Comparison of ENCODE assay signal across 23 cellular contexts in genomic region chr9:124725068-124725452, GRCh38. TPM values are rescaled to one million over a fixed set of nuclear protein-coding genes. Genes with fewer than 3 reads are reported as not detected.
DNase-seq lines count a peak whose midpoint lies in the region; ATAC-seq, FAIRE-seq and TF ChIP-seq lines count a peak whose summit lies in the region.
"Had no signal": no experiment of that assay in that cellular context is flagged by ENCODE, and none has a peak within 500 bp of the region (broad histone marks: within the 10 kb centered on the region; RNA-seq: fewer than 3 reads in every experiment).

No MANE protein-coding gene starts in this region.

- POLR2A ChIA-PET in HEK293 (lab: Yijun Ruan, JAX) = no interaction called here

- TF ChIP-seq CTCF in HEK293 (tag by site-specific recombination; IDR thresholded peaks at IDR 0.05) = no peak

- H3K4me1 ChIP-seq in HEK293 (ENCODE audit: control insufficient read depth, insufficient read depth, low read length) (peaks cover 19% of the 10 kb centered on the region), adipocyte (ENCODE audit: control insufficient read depth, insufficient read depth, low read length) (peaks cover 29% of the 10 kb centered on the region), small intestine (ENCODE audit: control insufficient read depth in 2 of 2, insufficient read depth in 1 of 2, low read depth in 1 of 2, low read length in 1 of 2) (peaks cover 6 to 7% of the 10 kb centered on the region in 2 donors)
- H3K4me1 ChIP-seq: ascending aorta, uterus had no signal

- no peaks in the 10 kb centered on the region for H3K27me3 ChIP-seq in adipocyte (replicated peaks; ENCODE audit: control insufficient read depth, insufficient read depth, low read length)
- no peaks in the 10 kb centered on the region for H3K27me3 ChIP-seq in small intestine (ENCODE audit: control insufficient read depth in 2 of 2, insufficient read depth in 2 of 2, low read length in 2 of 2)
- H3K27me3 ChIP-seq: ascending aorta, sigmoid colon, uterus had no signal

- WGBS in small intestine, 3 donors = 18 to 41% (median 39%) methylated on average over 5 of the region's 5 CpGs

- no peaks in the 10 kb centered on the region for H3K36me3 ChIP-seq in HEK293 (ENCODE audit: control insufficient read depth in 2 of 2, insufficient read depth in 1 of 2, low read length in 2 of 2)
- H3K36me3 ChIP-seq in adipocyte (ENCODE audit: control insufficient read depth, insufficient read depth, low read length, severe bottlenecking) = no peaks in the 10 kb centered on the region
- H3K36me3 ChIP-seq in small intestine (ENCODE audit: control insufficient read depth in 2 of 2, insufficient read depth in 2 of 2, low read length in 2 of 2) = no peaks in the 10 kb centered on the region
- H3K36me3 ChIP-seq: ascending aorta, HAP-1, sigmoid colon, uterus had no signal

- peak overlapping the region; percentile 12 for H3K9ac ChIP-seq in adipocyte (ENCODE audit: low read length)

- CTCF ChIA-PET in HEK293 (lab: Yijun Ruan, JAX) = interaction anchor here (0.6 to 3.9 kb wide), 5 partner anchors 12 to 114 kb away, joined by 3 to 28 read pairs (median 11); no protein-coding TSS in a partner anchor

- no peak overlapping the region for H3K4me3 ChIP-seq in HEK293 (ENCODE audit: low read depth, low read length)
- H3K4me3 ChIP-seq in adipocyte (ENCODE audit: low read length) = peak overlapping the region; percentile 49
- H3K4me3 ChIP-seq in small intestine (ENCODE audit: low read depth in 1 of 2, low read length in 2 of 2) = no peak overlapping the region
- H3K4me3 ChIP-seq: ascending aorta, HAP-1, lung, sigmoid colon, uterus had no signal

- DNase-seq in adipocyte (ENCODE audit: low read depth) (no peak), medulla oblongata (ENCODE audit: extremely low spot score) (peak; percentile 17), small intestine (peak; percentile 76), inferior parietal cortex (ENCODE audit: extremely low spot score) (no peak)
- DNase-seq: activated CD4-positive, alpha-beta T cell treated with anti-CD3 and anti-CD28 coated beads for 48 hours; activated CD8-positive, alpha-beta memory T cell treated with anti-CD3 and anti-CD28 coated beads, Interleukin-2, amount 10 ng/mL, durations not matched to agents 7 days and 5 days; CD4-positive, CD25-positive, alpha-beta regulatory T cell; cerebellar nuclear complex; effector CD4-positive, alpha-beta T cell; erythroblast; hippocampal formation; NCI-H146; NCI-H82; SIG-M5; sigmoid colon; uterus had no signal

- H3K9me3 ChIP-seq in HEK293 (ENCODE audit: control insufficient read depth, insufficient read depth, low read depth, low read length) (no peaks in the 10 kb centered on the region), adipocyte (ENCODE audit: control insufficient read depth, low read length) (no peaks in the 10 kb centered on the region), small intestine (ENCODE audit: control insufficient read depth, low read depth) (no peaks in the 10 kb centered on the region)
- H3K9me3 ChIP-seq: ascending aorta, HAP-1, sigmoid colon, uterus had no signal

- ATAC-seq in HG03095 (IDR thresholded peaks at IDR 0.05; ENCODE audit: unreplicated experiment) (no peak), GM18907 (IDR thresholded peaks at IDR 0.05; ENCODE audit: unreplicated experiment) (no peak)
- ATAC-seq: activated CD8-positive, alpha-beta memory T cell treated with anti-CD3 and anti-CD28 coated beads, Interleukin-2, amount 10 ng/mL, durations not matched to agents 7 days and 5 days had no signal

- no peak for FAIRE-seq in small intestine (lab: Jason Lieb, UNC)
- FAIRE-seq: islet of Langerhans had no signal

- no peak overlapping the region for H3K27ac ChIP-seq in HEK293 (ENCODE audit: extremely low read depth, low read depth, low read length)
- peak overlapping the region; percentile 73 to 84 for H3K27ac ChIP-seq in small intestine (ENCODE audit: low read depth in 1 of 2, low read length in 1 of 2)
- H3K27ac ChIP-seq: ascending aorta had no signal

TF ChIP-seq in HEK293, 187 proteins besides CTCF, POLR2A, EP300 and RAD21:
- peak; percentile 61 for TF ChIP-seq ZNF600 (tag by site-specific recombination; IDR thresholded peaks at IDR 0.05)
- no peak for TF ChIP-seq MEIS1 (CRISPR knock-in tag; IDR thresholded peaks at IDR 0.05; ENCODE audit: borderline replicate concordance)
TF ChIP-seq in HEK293: peak in this region for 1.

RNA-seq across cellular contexts. Expression of gene NR6A1, which starts 46.1 kb away (rescaled TPM):
- polyA plus RNA-seq in small intestine = 1 to 10 TPM; 2.3 to 6.0 (median 3.0) TPM
- polyA plus RNA-seq: CD4-positive, CD25-positive, alpha-beta regulatory T cell had no signal

RNA-seq across cellular contexts. Expression of gene OLFML2A, which starts 51.9 kb away (rescaled TPM):
- 1 to 10 TPM in 1 of 3 donors, under 1 TPM in 2; 0.22 to 3.4 (median 0.27) TPM for polyA plus RNA-seq in small intestine
- polyA plus RNA-seq: CD4-positive, CD25-positive, alpha-beta regulatory T cell had no signal

Comparison
In these comparisons a context has a peak if more than half of its experiments do, and no peak if none do; other contexts are left out.
1. DNase-seq: peak in medulla oblongata (single experiment) and small intestine (single experiment); none in adipocyte (single experiment) and inferior parietal cortex (single experiment).